20 cellular contexts compared by ENCODE assay signal in the genomic region with DNA sequence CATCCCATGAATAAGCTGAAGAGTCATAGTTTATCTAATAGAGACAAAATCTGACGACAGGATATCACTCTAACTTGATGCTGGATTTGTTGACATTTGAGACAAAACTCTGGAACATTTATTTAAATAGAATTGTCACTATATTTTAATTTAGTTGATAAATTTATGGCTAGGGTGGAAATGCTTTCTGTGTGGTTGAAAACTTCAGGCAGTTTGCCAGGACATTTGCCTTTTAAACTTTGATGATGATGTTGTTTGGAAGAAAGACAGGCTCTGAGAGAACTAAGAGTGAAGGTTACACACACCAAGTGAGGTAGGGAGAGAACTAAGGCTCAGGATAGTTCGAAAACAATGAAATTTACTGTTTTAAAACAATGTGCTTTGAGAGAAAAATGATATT.
DNase-seq lines count a peak whose midpoint lies in the region; ATAC-seq, FAIRE-seq and TF ChIP-seq lines count a peak whose summit lies in the region.
"Had no signal": no experiment of that assay in that cellular context is flagged by ENCODE, and none has a peak within 500 bp of the region (broad histone marks: within the 10 kb centered on the region; RNA-seq: fewer than 3 reads in every experiment).

No MANE protein-coding gene starts in this region.

- no peak overlapping the region for H2BK120ac ChIP-seq in mesendoderm (ENCODE audit: low read depth, low read length)

- WGBS in mesendoderm (ENCODE audit: extremely low coverage, insufficient coverage, low lambda C conversion rate), result no CpG with 5 or more reads among the region's 2 CpGs

- no peak overlapping the region for H2BK5ac ChIP-seq in mesendoderm (ENCODE audit: low read length)

- no peaks in the 10 kb centered on the region for H3K9me3 ChIP-seq in tibial artery
- H3K9me3 ChIP-seq: right lobe of liver had no signal

- no peaks in the 10 kb centered on the region for H3K79me1 ChIP-seq in mesendoderm (ENCODE audit: low read length)

- H3K9ac ChIP-seq in mesendoderm (ENCODE audit: low read length), result no peak overlapping the region
- H3K9ac ChIP-seq: KMS-11 had no signal

- H3K4me3 ChIP-seq in cardiac fibroblast (replicated peaks in 1 of 2; ENCODE audit: low read depth in 2 of 2, low read length in 2 of 2) (no peak overlapping the region), mesendoderm (ENCODE audit: low read length) (no peak overlapping the region), tibial artery (no peak overlapping the region)
- H3K4me3 ChIP-seq: lung, right lobe of liver had no signal

- H3K27ac ChIP-seq in mesendoderm (ENCODE audit: low read depth, low read length), result no peak overlapping the region
- peak overlapping the region; percentile 48 to 55 for H3K27ac ChIP-seq in tibial artery
- H3K27ac ChIP-seq: HL-60, KMS-11, right lobe of liver had no signal

- H3K4me2 ChIP-seq in mesendoderm (ENCODE audit: low read length), result no peak overlapping the region
- H3K4me2 ChIP-seq: KMS-11 had no signal

- TF ChIP-seq CTCF in cardiac fibroblast (IDR thresholded peaks at IDR 0.05; ENCODE audit: low read depth, low read length) (no peak), tibial artery (IDR thresholded peaks at IDR 0.05) (no peak)

- H4K5ac ChIP-seq in mesendoderm (ENCODE audit: low read length), result no peak overlapping the region

- peak overlapping the region; percentile 12 for H3K56ac ChIP-seq in mesendoderm (ENCODE audit: low read length)

- no peak overlapping the region for H3K23ac ChIP-seq in mesendoderm (ENCODE audit: low read length)

- DNase-seq in M059J (ENCODE audit: low read depth) (peak; percentile 61), cardiac fibroblast (ENCODE audit: low read depth in 2 of 2) (peak; percentile 61), mesendoderm (no peak), tibial artery (no peak), left colon (no peak), urothelium cell line (ENCODE audit: low spot score) (no peak)
- DNase-seq: activated CD4-positive, alpha-beta T cell treated with anti-CD3 and anti-CD28 coated beads, Interleukin-2, amount 50 U/mL, for 48 hours; anterior cingulate cortex; C1 segment of cervical spinal cord; foreskin melanocyte; NCI-H146; NCI-H446 treated with DMSO at 0.1 percent for 48 hours; right lobe of liver; stimulated activated naive CD4-positive, alpha-beta T cell treated with Interleukin-2 at 50 U/mL for 16 hours had no signal

- H3K4me1 ChIP-seq in mesendoderm (ENCODE audit: control insufficient read depth, low read depth, low read length) (no peaks in the 10 kb centered on the region), tibial artery (peaks cover 0 to 19% (median 0%) of the 10 kb centered on the region in 4 donors)
- H3K4me1 ChIP-seq: right lobe of liver had no signal

- H3K27me3 ChIP-seq in mesendoderm (ENCODE audit: insufficient read depth, low read length, poor library complexity) (no peaks in the 10 kb centered on the region), tibial artery (no peaks in the 10 kb centered on the region)
- H3K27me3 ChIP-seq: right lobe of liver had no signal

- H2BK15ac ChIP-seq in mesendoderm (replicated peaks; ENCODE audit: low read depth), result no peak overlapping the region

- H4K8ac ChIP-seq in mesendoderm (ENCODE audit: low read depth, low read length), result no peak overlapping the region

- intact Hi-C loops in tibial artery (cut with DNase I; ENCODE audit: low total_unique reads), result no loop called here
- intact Hi-C loops in left colon (cut with DNase I, micrococcal nuclease), result no loop called here

- no peak overlapping the region for H2AK5ac ChIP-seq in mesendoderm (ENCODE audit: low read length)

- H3K79me2 ChIP-seq in mesendoderm (ENCODE audit: control insufficient read depth, insufficient read depth, low read length), result no peaks in the 10 kb centered on the region

- FAIRE-seq in urothelium cell line (lab: Jason Lieb, UNC), result no peak
- FAIRE-seq: GM12892 had no signal

- no peak overlapping the region for H3K4ac ChIP-seq in mesendoderm (ENCODE audit: low read depth, low read length)

- no peak overlapping the region for H3K18ac ChIP-seq in mesendoderm (ENCODE audit: low read length)

- ATAC-seq in left colon (no peak), GM19452 (IDR thresholded peaks at IDR 0.05; ENCODE audit: unreplicated experiment) (no peak), HG02840 (IDR thresholded peaks at IDR 0.05; ENCODE audit: low FRiP score, unreplicated experiment) (no peak)

- H3K36me3 ChIP-seq in mesendoderm (ENCODE audit: control insufficient read depth, insufficient read depth, low read length) (no peaks in the 10 kb centered on the region), tibial artery (no peaks in the 10 kb centered on the region)
- H3K36me3 ChIP-seq: right lobe of liver had no signal

Comparison
In these comparisons a context has a peak if more than half of its experiments do, and no peak if none do; other contexts are left out.
1. DNase-seq: peak in M059J (single experiment) and cardiac fibroblast (2 of 2); none in mesendoderm (single experiment), tibial artery (0 of 2), left colon (0 of 2) and urothelium cell line (single experiment).